Comparison of ENCODE assay signal across 22 cellular contexts in the genomic region with DNA sequence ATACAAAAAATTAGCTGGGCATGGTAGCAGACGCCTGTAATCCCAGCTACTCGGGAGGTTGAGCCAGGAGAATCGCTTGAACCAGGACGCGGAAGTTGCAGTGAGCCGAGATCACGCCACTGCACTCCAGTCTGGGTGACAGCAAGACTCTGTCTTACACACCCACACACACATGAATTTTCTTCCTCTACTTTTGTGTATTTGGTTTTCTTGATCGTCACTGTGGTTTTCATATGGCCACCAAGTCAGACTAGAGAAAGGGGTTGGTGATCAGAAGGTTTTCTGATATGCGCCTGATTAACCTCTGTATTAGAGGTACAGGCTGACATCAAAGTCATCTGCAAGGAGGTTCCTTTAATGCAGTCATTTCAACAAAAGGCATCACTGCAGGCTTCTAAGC. TPM values are rescaled to one million over a fixed set of nuclear protein-coding genes. Genes with fewer than 3 reads are reported as not detected.
"Had no signal": no experiment of that assay in that cellular context is flagged by ENCODE, and none has a peak within 500 bp of the region (broad histone marks: within the 10 kb centered on the region; RNA-seq: fewer than 3 reads in every experiment).

No MANE protein-coding gene starts in this region.

- H3K36me3 ChIP-seq: MG63, SJSA1 had no signal

- H3K27me3 ChIP-seq: MG63 had no signal

- H3K9me3 ChIP-seq: MG63, SJSA1 had no signal

- H3K27ac ChIP-seq: SJSA1, SK-N-MC had no signal

- H3K4me1 ChIP-seq: SJSA1 had no signal

- DNase-seq: Karpas-422, KG1, MG63, NCI-H1092 treated with DMSO at 0.1 percent for 48 hours, NCI-H1436, NCI-H187, NCI-H2029, NCI-H2081 treated with DMSO at 0.1 percent for 48 hours, NCI-H2171, NCI-H226, NCI-H446, NCI-H510A, NCI-H524 treated with DMSO at 0.1 percent for 48 hours, NCI-H69, NCI-H774, Right ventricle myocardium superior, RPMI8226, SIG-M5 had no signal

- FAIRE-seq: RCC 7860 had no signal

- H3K4me3 ChIP-seq: MG63, SJSA1, SK-N-MC had no signal

RNA-seq across cellular contexts. Expression of gene SH2D1B, which starts 11.1 kb away (rescaled TPM):
- total RNA-seq: SJSA1 had no signal

RNA-seq across cellular contexts. Expression of gene SPATA46, which starts 24.1 kb away (rescaled TPM):
- total RNA-seq: HT1080, Right ventricle myocardium superior, SJSA1 had no signal
